8 cellular contexts compared by ENCODE assay signal in genomic region chr14:20469890-20470858, GRCh38. TPM values are rescaled to one million over a fixed set of nuclear protein-coding genes. Genes with fewer than 3 reads are reported as not detected.
DNase-seq lines count a peak whose midpoint lies in the region; ATAC-seq and TF ChIP-seq lines count a peak whose summit lies in the region.

No MANE protein-coding gene starts in this region.

- no peak for TF ChIP-seq RAD21 in liver (IDR thresholded peaks at IDR 0.05)

- peak overlapping the region; percentile 71 to 80 for H3K27ac ChIP-seq in liver (ENCODE audit: low read depth in 1 of 2, low read length in 2 of 2)

- no peaks in the 10 kb centered on the region for H3K27me3 ChIP-seq in liver (ENCODE audit: control insufficient read depth in 4 of 4, insufficient read depth in 4 of 4, low read length in 3 of 4)

- peak overlapping the region; percentile 51 to 60 for H3K9ac ChIP-seq in liver (ENCODE audit: low read depth in 1 of 2, low read length in 2 of 2)

- under 1% methylated on average over 14 of the region's 14 CpGs for WGBS in liver

- ATAC-seq in HG02852 (IDR thresholded peaks at IDR 0.05; ENCODE audit: unreplicated experiment): peak; percentile 28

- H3K9me3 ChIP-seq in liver (ENCODE audit: control insufficient read depth in 4 of 4, low read length in 3 of 4): no peaks in the 10 kb centered on the region

- peak overlapping the region; percentile 63 to 91 (median 63) for H3K4me3 ChIP-seq in liver (ENCODE audit: low read depth in 1 of 3, low read length in 3 of 3)

- H3K36me3 ChIP-seq in liver (ENCODE audit: control insufficient read depth in 4 of 4, insufficient read depth in 3 of 4, low read depth in 1 of 4, low read length in 3 of 4): peaks cover 3 to 14% (median 13%) of the 10 kb centered on the region in 4 donors

- peak; percentile 35 to 83 (median 73) for DNase-seq in NCI-H1417 (lab: John Stamatoyannopoulos, UW)
- DNase-seq in NCI-H1417 treated with DMSO at 0.1 percent for 48 hours (lab: John Stamatoyannopoulos, UW): no peak
- DNase-seq in NCI-H2107 (lab: John Stamatoyannopoulos, UW): peak; percentile 32
- peak; percentile 49 for DNase-seq in activated CD4-positive, CD25-positive, alpha-beta regulatory T cell treated with anti-CD3 and anti-CD28 coated beads, Interleukin-2, amount 50 U/mL, for 72 hours
- peak; percentile 54 for DNase-seq in dedifferentiated amniotic fluid mesenchymal stem cell (ENCODE audit: extremely low spot score)
- peak; percentile 36 to 53 (median 52) for DNase-seq in stimulated activated CD4-positive, alpha-beta T cell treated with anti-CD3 and anti-CD28 coated beads, TNF-alpha, amount 100 ng/mL, for 24 hours (ENCODE audit: low read depth in 3 of 3)

- peaks cover 6 to 39% (median 33%) of the 10 kb centered on the region in 4 donors for H3K4me1 ChIP-seq in liver (ENCODE audit: control insufficient read depth in 4 of 4, insufficient read depth in 4 of 4, low read length in 3 of 4)

- no peak for TF ChIP-seq CTCF in liver (IDR thresholded peaks at IDR 0.05; ENCODE audit: low read depth, low read length, missing input control)

TF ChIP-seq in liver, 16 proteins besides CTCF, POLR2A, EP300 and RAD21:
- TF ChIP-seq HNF4A (conservative IDR thresholded peaks at IDR 0.05): peak in 1 of 2 donors; percentile 10
- TF ChIP-seq, protein P1, sequence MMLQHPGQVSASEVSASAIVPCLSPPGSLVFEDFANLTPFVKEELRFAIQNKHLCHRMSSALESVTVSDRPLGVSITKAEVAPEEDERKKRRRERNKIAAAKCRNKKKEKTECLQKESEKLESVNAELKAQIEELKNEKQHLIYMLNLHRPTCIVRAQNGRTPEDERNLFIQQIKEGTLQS (IDR thresholded peaks at IDR 0.05): no peak
- TF ChIP-seq EGR1 (IDR thresholded peaks at IDR 0.05; ENCODE audit: low read depth in 2 of 2): no peak
- no peak for TF ChIP-seq ZBTB33 (IDR thresholded peaks at IDR 0.05)
- TF ChIP-seq FOXA1 (IDR thresholded peaks at IDR 0.05): no peak
- TF ChIP-seq NR2F2 (IDR thresholded peaks at IDR 0.05): no peak
- TF ChIP-seq JUND (IDR thresholded peaks at IDR 0.05): no peak
- no peak for TF ChIP-seq TAF1 (conservative IDR thresholded peaks at IDR 0.05)
- TF ChIP-seq FOXA2 (IDR thresholded peaks at IDR 0.05): no peak
- no peak for TF ChIP-seq GABPA (IDR thresholded peaks at IDR 0.05 in 1 of 2, conservative IDR thresholded peaks at IDR 0.05 in 1 of 2)
- no peak for TF ChIP-seq REST (IDR thresholded peaks at IDR 0.05)
- TF ChIP-seq, protein P2, sequence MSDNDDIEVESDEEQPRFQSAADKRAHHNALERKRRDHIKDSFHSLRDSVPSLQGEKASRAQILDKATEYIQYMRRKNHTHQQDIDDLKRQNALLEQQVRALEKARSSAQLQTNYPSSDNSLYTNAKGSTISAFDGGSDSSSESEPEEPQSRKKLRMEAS (IDR thresholded peaks at IDR 0.05): peak; percentile 23
TF ChIP-seq in liver: peak in this region for 2.

RNA-seq across cellular contexts. Expression of gene PNP, which starts 1.0 kb away (rescaled TPM):
- total RNA-seq in liver: 100 to 1,000 TPM in 1 of 2 donors, 10 to 100 TPM in 1; 41.8 to 156 TPM
- polyA plus RNA-seq in liver: 10 to 100 TPM; 22.9 to 29.9 TPM

RNA-seq across cellular contexts. Expression of gene PIP4P1, which starts 8.9 kb away (rescaled TPM):
- total RNA-seq in liver: 10 to 100 TPM; 14.1 to 14.6 TPM
- 10 to 100 TPM; 13.2 to 14.9 TPM for polyA plus RNA-seq in liver

RNA-seq across cellular contexts. Expression of gene APEX1, which starts 15.1 kb away (rescaled TPM):
- total RNA-seq in liver: 10 to 100 TPM; 32.4 to 43.2 TPM
- 10 to 100 TPM; 50.3 to 64.5 TPM for polyA plus RNA-seq in liver

RNA-seq across cellular contexts. Expression of gene OSGEP, which starts 15.6 kb away (rescaled TPM):
- total RNA-seq in liver: 10 to 100 TPM; 29.0 to 39.0 TPM
- 10 to 100 TPM; 18.1 to 20.5 TPM for polyA plus RNA-seq in liver

RNA-seq across cellular contexts. Expression of gene KLHL33, which starts 34.2 kb away (rescaled TPM):
- total RNA-seq in liver: under 1 TPM; 0.17 to 0.23 TPM
- polyA plus RNA-seq in liver: under 1 TPM; 0.06 to 0.14 TPM
